10 cellular contexts compared by ENCODE assay signal in the genomic region with DNA sequence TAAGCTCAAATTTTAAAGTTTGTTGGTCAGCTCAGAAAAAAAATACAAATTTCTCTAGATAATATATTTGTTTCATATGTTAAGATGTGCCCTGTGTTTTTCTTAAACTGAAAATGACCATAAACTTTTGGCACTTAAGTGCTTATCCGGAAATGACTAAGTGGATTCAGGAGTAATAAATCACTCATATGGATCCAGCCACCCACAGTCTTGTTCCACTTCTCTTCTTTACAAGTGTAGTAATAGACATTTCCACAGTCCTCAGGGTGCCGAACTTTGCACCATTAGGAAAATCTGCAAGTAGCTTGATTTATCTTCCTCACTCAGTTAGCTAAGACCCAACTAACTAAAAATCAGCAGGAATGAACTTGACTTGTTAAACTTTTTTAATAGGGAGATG.
DNase-seq lines count a peak whose midpoint lies in the region; ATAC-seq, FAIRE-seq and TF ChIP-seq lines count a peak whose summit lies in the region.
"Had no signal": no experiment of that assay in that cellular context is flagged by ENCODE, and none has a peak within 500 bp of the region (broad histone marks: within the 10 kb centered on the region; RNA-seq: fewer than 3 reads in every experiment).

No MANE protein-coding gene starts in this region.

- TF ChIP-seq CTCF in GM20000 (IDR thresholded peaks at IDR 0.05; ENCODE audit: extremely low read depth, missing control alignments) (no peak), D721Med (IDR thresholded peaks at IDR 0.05; ENCODE audit: insufficient read depth, missing control alignments) (no peak)

- H3K27me3 ChIP-seq in CD8-positive, alpha-beta memory T cell (ENCODE audit: insufficient read depth, low read length, poor library complexity, severe bottlenecking), result no peaks in the 10 kb centered on the region

- H3K9me3 ChIP-seq in CD8-positive, alpha-beta memory T cell (ENCODE audit: low read length), result no peaks in the 10 kb centered on the region

- peaks cover 12% of the 10 kb centered on the region for H3K4me1 ChIP-seq in CD8-positive, alpha-beta memory T cell (ENCODE audit: insufficient read depth, low read length)

- H3K4me3 Mint-ChIP-seq in CD8-positive, alpha-beta memory T cell, result peak overlapping the region in 1 of 7 donors; percentile 42
- H3K4me3 Mint-ChIP-seq: brain, naive B cell had no signal

- H3K4me1 Mint-ChIP-seq in CD8-positive, alpha-beta memory T cell, result peaks cover 70 to 80% (median 74%) of the 10 kb centered on the region in 3 donors

- H3K27me3 Mint-ChIP-seq in CD8-positive, alpha-beta memory T cell, result no peaks in the 10 kb centered on the region
- H3K27me3 Mint-ChIP-seq: brain, naive B cell had no signal

- H3K9me3 Mint-ChIP-seq in CD8-positive, alpha-beta memory T cell, result no peaks in the 10 kb centered on the region
- H3K9me3 Mint-ChIP-seq: naive B cell had no signal

- H3K36me3 Mint-ChIP-seq in CD8-positive, alpha-beta memory T cell, result peaks cover 6 to 18% (median 7%) of the 10 kb centered on the region in 3 donors
- H3K36me3 Mint-ChIP-seq: brain had no signal

- no peak overlapping the region for H3K27ac ChIP-seq in CD8-positive, alpha-beta memory T cell (ENCODE audit: low read depth, low read length)

- peak overlapping the region in 5 of 8 donors; percentile 9 to 44 (median 35) for H3K27ac Mint-ChIP-seq in CD8-positive, alpha-beta memory T cell
- H3K27ac Mint-ChIP-seq: naive B cell had no signal

- POLR2A ChIA-PET in CD8-positive, alpha-beta memory T cell (lab: Charles Lee), result no interaction called here

- no peak overlapping the region for H3K4me3 ChIP-seq in CD8-positive, alpha-beta memory T cell (ENCODE audit: low read length)

- no peak for DNase-seq in CD8-positive, alpha-beta memory T cell
- DNase-seq in dermis blood vessel endothelial cell, result peak; percentile 17
- DNase-seq in SW480 (ENCODE audit: low spot score), result no peak
- DNase-seq in GM20000 (ENCODE audit: low spot score), result no peak
- no peak for DNase-seq in D721Med (ENCODE audit: insufficient read length, low spot score)
- DNase-seq: naive B cell had no signal

- CTCF ChIA-PET in CD8-positive, alpha-beta memory T cell (lab: Charles Lee), result interaction anchor here (1.2 kb wide), 1 partner anchor 10 kb away, joined by 3 read pairs; no protein-coding TSS in a partner anchor

- H3K36me3 ChIP-seq in CD8-positive, alpha-beta memory T cell (ENCODE audit: insufficient read depth, low read length), result no peaks in the 10 kb centered on the region

- no peak for FAIRE-seq in D721Med (lab: Jason Lieb, UNC)

- ATAC-seq in GM19468 (IDR thresholded peaks at IDR 0.05; ENCODE audit: extremely low read depth, unreplicated experiment), result peak; percentile 47
- peak; percentile 76 for ATAC-seq in HG03521 (IDR thresholded peaks at IDR 0.05; ENCODE audit: unreplicated experiment)
- no peak for ATAC-seq in GM19035 (IDR thresholded peaks at IDR 0.05; ENCODE audit: unreplicated experiment)
